20 cellular contexts compared by ENCODE assay signal in genomic region chr9:124628741-124629140, GRCh38.
"Had no signal": no experiment of that assay in that cellular context is flagged by ENCODE, and none has a peak within 500 bp of the region (broad histone marks: within the 10 kb centered on the region; RNA-seq: fewer than 3 reads in every experiment).

No MANE protein-coding gene starts in this region.

- DNase-seq: heart right ventricle, hippocampal formation, hypothalamus, islet precursor cell, kidney, kidney glomerular epithelial cell, left cardiac atrium, left colon, left lung, left ventricle myocardium inferior, left ventricle myocardium superior, lower lobe of right lung, mammary epithelial cell, mesenchymal stem cell, mesendoderm, midbrain, mucosa of descending colon had no signal

- H3K27me3 Mint-ChIP-seq: memory B cell had no signal

- H3K4me1 Mint-ChIP-seq: memory B cell had no signal

- ATAC-seq: heart right ventricle, left cardiac atrium, left colon, left lobe of liver, left lung, left ventricle myocardium superior, lower lobe of right lung, mucosa of descending colon had no signal

- H3K9me3 Mint-ChIP-seq: memory B cell, mesothelial cell of epicardium had no signal

- H3K4me3 Mint-ChIP-seq: memory B cell, mesothelial cell of epicardium had no signal

- H3K36me3 Mint-ChIP-seq: memory B cell, mesothelial cell of epicardium had no signal

- H3K27ac Mint-ChIP-seq: memory B cell, mesothelial cell of epicardium had no signal
